In the genomic region with DNA sequence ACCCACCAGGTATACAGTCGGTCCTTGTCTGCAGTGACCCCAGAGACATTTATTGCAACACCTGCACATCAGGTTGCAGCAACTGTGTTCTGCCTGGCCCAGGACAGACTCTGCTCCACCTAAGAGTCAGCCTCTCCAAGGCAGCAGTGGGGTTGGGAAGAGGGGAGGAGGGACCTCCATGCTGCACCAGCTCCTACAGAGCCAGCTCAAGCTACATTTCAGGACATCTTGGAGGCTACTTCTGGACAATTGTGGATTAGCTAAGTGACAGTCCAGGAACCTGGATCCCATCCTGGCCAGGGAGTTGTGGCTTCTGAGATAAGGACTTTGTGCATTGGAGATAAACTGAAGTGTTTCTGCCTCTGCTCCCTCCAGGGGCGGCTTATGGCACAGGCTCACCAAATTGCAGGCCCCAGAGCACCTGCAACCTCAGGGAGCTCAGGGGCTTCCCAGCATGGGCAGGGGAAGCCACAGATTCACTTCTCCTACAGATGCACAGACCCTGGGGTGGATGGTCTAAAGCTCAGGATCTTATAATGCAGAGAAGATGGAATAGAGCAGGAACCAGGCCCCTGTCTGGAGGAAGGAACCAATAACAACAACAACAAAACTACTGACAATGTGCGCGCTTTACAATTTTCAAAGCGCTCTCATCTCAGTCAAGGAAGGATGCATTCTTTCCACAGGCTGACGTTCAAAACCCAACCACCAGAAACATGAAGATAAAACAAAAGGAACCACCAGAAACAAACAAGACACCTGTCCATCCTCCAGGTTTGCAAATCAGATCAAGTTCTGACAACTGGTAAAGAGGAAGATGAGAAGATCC, we compare ENCODE assay signal across 8 cellular contexts.
DNase-seq lines count a peak whose midpoint lies in the region; ATAC-seq lines count a peak whose summit lies in the region.

No MANE protein-coding gene starts in this region.

- intact Hi-C loops in activated T-helper 2 cell treated with anti-CD3 and anti-CD28 coated beads, Interferon-gamma antibody, Interleukin-2, Interleukin-4, amounts not matched to agents 10 μg/mL and 5 μg/mL and 100 μg/mL, durations not matched to agents 14 hours and 24 hours and 36 hours (cut with micrococcal nuclease): loop anchor here (1.0 to 2.0 kb wide), 10 partner anchors 7 to 347 kb away; no protein-coding TSS in a partner anchor

- peak; percentile 36 for ATAC-seq in HG03342 (IDR thresholded peaks at IDR 0.05; ENCODE audit: unreplicated experiment)

- no peak overlapping the region for H3K4me3 Mint-ChIP-seq in activated T-helper 2 cell treated with anti-CD3 and anti-CD28 coated beads, Interferon-gamma antibody, Interleukin-2, Interleukin-4, amounts not matched to agents 10 μg/mL and 5 μg/mL and 100 μg/mL, durations not matched to agents 14 hours and 24 hours and 36 hours (ENCODE audit: low read depth)

- in situ Hi-C loops in KBM-7 (cut with MboI; ENCODE audit: low pct_unique_long_range_greater_than_20kb, low sequenced_read_pairs): loop anchor here (25.0 kb wide), 3 partner anchors 107 to 357 kb away; no protein-coding TSS in a partner anchor

- peak overlapping the region; percentile 97 for H3K27ac Mint-ChIP-seq in activated T-helper 2 cell treated with anti-CD3 and anti-CD28 coated beads, Interferon-gamma antibody, Interleukin-2, Interleukin-4, amounts not matched to agents 10 μg/mL and 5 μg/mL and 100 μg/mL, durations not matched to agents 14 hours and 24 hours and 36 hours

- peak; percentile 39 for DNase-seq in GM19238 (ENCODE audit: insufficient read length, low spot score)
- DNase-seq in activated T-helper 2 cell treated with anti-CD3 and anti-CD28 coated beads, Interferon-gamma antibody, Interleukin-2, Interleukin-4, amounts not matched to agents 10 μg/mL and 5 μg/mL and 100 μg/mL, durations not matched to agents 14 hours and 24 hours and 36 hours (ENCODE audit: low spot score): peak; percentile 33
- DNase-seq in stimulated activated CD4-positive, alpha-beta T cell treated with anti-CD3 and anti-CD28 coated beads, Interleukin-1b, Interleukin-23, amount 100 ng/mL, for 48 hours: peak; percentile 48
- no peak for DNase-seq in NCI-H2196 (lab: John Stamatoyannopoulos, UW; ENCODE audit: unreplicated experiment)
- no peak for DNase-seq in AG08396 (ENCODE audit: low spot score)
- no peak for DNase-seq in NCI-H2171 treated with DMSO at 0.1 percent for 48 hours (lab: John Stamatoyannopoulos, UW)
- no peak for DNase-seq in KBM-7

- H3K36me3 Mint-ChIP-seq in activated T-helper 2 cell treated with anti-CD3 and anti-CD28 coated beads, Interferon-gamma antibody, Interleukin-2, Interleukin-4, amounts not matched to agents 10 μg/mL and 5 μg/mL and 100 μg/mL, durations not matched to agents 14 hours and 24 hours and 36 hours (ENCODE audit: low read depth): peaks cover 21% of the 10 kb centered on the region

- H3K9me3 Mint-ChIP-seq in activated T-helper 2 cell treated with anti-CD3 and anti-CD28 coated beads, Interferon-gamma antibody, Interleukin-2, Interleukin-4, amounts not matched to agents 10 μg/mL and 5 μg/mL and 100 μg/mL, durations not matched to agents 14 hours and 24 hours and 36 hours: no peaks in the 10 kb centered on the region

- no peaks in the 10 kb centered on the region for H3K27me3 Mint-ChIP-seq in activated T-helper 2 cell treated with anti-CD3 and anti-CD28 coated beads, Interferon-gamma antibody, Interleukin-2, Interleukin-4, amounts not matched to agents 10 μg/mL and 5 μg/mL and 100 μg/mL, durations not matched to agents 14 hours and 24 hours and 36 hours (ENCODE audit: low read depth)

- peaks cover 76% of the 10 kb centered on the region for H3K4me1 Mint-ChIP-seq in activated T-helper 2 cell treated with anti-CD3 and anti-CD28 coated beads, Interferon-gamma antibody, Interleukin-2, Interleukin-4, amounts not matched to agents 10 μg/mL and 5 μg/mL and 100 μg/mL, durations not matched to agents 14 hours and 24 hours and 36 hours (ENCODE audit: low read depth)

Comparison
In these comparisons a context has a peak if more than half of its experiments do, and no peak if none do; other contexts are left out.
1. DNase-seq: peak in GM19238 (single experiment), activated T-helper 2 cell treated with anti-CD3 and anti-CD28 coated beads, Interferon-gamma antibody, Interleukin-2, Interleukin-4, amounts not matched to agents 10 μg/mL and 5 μg/mL and 100 μg/mL, durations not matched to agents 14 hours and 24 hours and 36 hours (single experiment) and stimulated activated CD4-positive, alpha-beta T cell treated with anti-CD3 and anti-CD28 coated beads, Interleukin-1b, Interleukin-23, amount 100 ng/mL, for 48 hours (single experiment); none in NCI-H2196 (single experiment), AG08396 (single experiment), NCI-H2171 treated with DMSO at 0.1 percent for 48 hours (single experiment) and KBM-7 (single experiment).